ENCODE assay signal across 8 cellular contexts in genomic region chrX:23742693-23743622, GRCh38. TPM values are rescaled to one million over a fixed set of nuclear protein-coding genes. Genes with fewer than 3 reads are reported as not detected.
DNase-seq lines count a peak whose midpoint lies in the region; ATAC-seq and TF ChIP-seq lines count a peak whose summit lies in the region.

Gene ACOT9 (minus strand): TSS chrX:23743276. CDS start chrX:23743144, 132 bp downstream.

- H3K4me1 Mint-ChIP-seq in endothelial cell (ENCODE audit: unreplicated experiment) (peaks cover 20% of the 10 kb centered on the region), mesothelial cell of epicardium (peaks cover 2% of the 10 kb centered on the region)

- peak; percentile 43 for DNase-seq in GM19240 (ENCODE audit: insufficient read length, low spot score)
- peak; percentile 73 for DNase-seq in NT2/D1 (ENCODE audit: low read depth, low spot score)
- peak; percentile 27 for DNase-seq in activated CD8-positive, alpha-beta memory T cell treated with anti-CD3 and anti-CD28 coated beads, Interleukin-2, amount 50 U/mL, for 24 hours (ENCODE audit: extremely low read depth)
- peak; percentile 76 for DNase-seq in endothelial cell (ENCODE audit: low spot score)
- DNase-seq in mesothelial cell of epicardium (ENCODE audit: low spot score in 2 of 2, unreplicated experiment in 2 of 2): peak; percentile 72 to 82
- peak; percentile 28 to 38 for DNase-seq in stimulated activated CD8-positive, alpha-beta memory T cell treated with anti-CD3 and anti-CD28 coated beads, Interleukin-15, amount 100 ng/mL, for 4 hours (ENCODE audit: low read depth in 2 of 2)

- H3K36me3 Mint-ChIP-seq in endothelial cell (ENCODE audit: low read depth, unreplicated experiment) (peaks cover 5% of the 10 kb centered on the region), mesothelial cell of epicardium (no peaks in the 10 kb centered on the region)

- no peaks in the 10 kb centered on the region for H3K27me3 ChIP-seq in NT2/D1 (ENCODE audit: insufficient read depth, insufficient read length)

- H3K4me3 ChIP-seq in NT2/D1 (ENCODE audit: insufficient read length, low read depth): peak within 1 kb of the TSS; percentile 84

- peaks cover 9% of the 10 kb centered on the region for H3K36me3 ChIP-seq in NT2/D1 (ENCODE audit: insufficient read depth, insufficient read length, low read length)

- peak within 1 kb of the TSS; percentile 86 for H3K27ac ChIP-seq in C4-2B

- H3K9ac ChIP-seq in NT2/D1 (ENCODE audit: insufficient read length, low read depth): peak within 1 kb of the TSS; percentile 88

- TF ChIP-seq CTCF in C4-2B (conservative IDR thresholded peaks at IDR 0.05) (no peak), endothelial cell (IDR thresholded peaks at IDR 0.05; ENCODE audit: unreplicated experiment) (no peak), mesothelial cell of epicardium (IDR thresholded peaks at IDR 0.05; ENCODE audit: unreplicated experiment) (no peak)

- ATAC-seq in HG03457 (IDR thresholded peaks at IDR 0.05; ENCODE audit: unreplicated experiment): peak; percentile 88

- H3K9me3 ChIP-seq in NT2/D1 (ENCODE audit: insufficient read depth, low read length): no peaks in the 10 kb centered on the region

- peak within 1 kb of the TSS; percentile 95 for H3K27ac Mint-ChIP-seq in endothelial cell (ENCODE audit: unreplicated experiment)
- peak within 1 kb of the TSS; percentile 97 for H3K27ac Mint-ChIP-seq in mesothelial cell of epicardium

- peaks cover 11% of the 10 kb centered on the region for H3K27me3 Mint-ChIP-seq in endothelial cell (ENCODE audit: unreplicated experiment)
- H3K27me3 Mint-ChIP-seq in mesothelial cell of epicardium (ENCODE audit: low read depth): no peaks in the 10 kb centered on the region

- no peaks in the 10 kb centered on the region for H3K9me3 Mint-ChIP-seq in endothelial cell (ENCODE audit: unreplicated experiment)
- no peaks in the 10 kb centered on the region for H3K9me3 Mint-ChIP-seq in mesothelial cell of epicardium

- peaks cover 2% of the 10 kb centered on the region for H3K4me1 ChIP-seq in NT2/D1 (ENCODE audit: insufficient read depth, insufficient read length)

- H3K4me3 Mint-ChIP-seq in endothelial cell (ENCODE audit: unreplicated experiment) (peak within 1 kb of the TSS; percentile 96), mesothelial cell of epicardium (peak within 1 kb of the TSS; percentile 79)

RNA-seq across cellular contexts. Expression of gene ACOT9, which starts in this region (rescaled TPM):
- total RNA-seq in endothelial cell (ENCODE audit: unreplicated experiment): 99.1 TPM
- 29.0 to 32.7 TPM (median 32.5 TPM) in 3 replicates for total RNA-seq in mesothelial cell of epicardium

Comparison
In these comparisons a context has a peak if more than half of its experiments do, and no peak if none do; other contexts are left out.
1. Peak in every context shown above with its lines: DNase-seq, ATAC-seq, H3K4me3 ChIP-seq and H3K27ac ChIP-seq.
2. DNase-seq: peak in every context shown above with its lines; median percentile 77 in mesothelial cell of epicardium; 76 in endothelial cell; 73 in NT2/D1; 43 in GM19240; 33 in stimulated activated CD8-positive, alpha-beta memory T cell treated with anti-CD3 and anti-CD28 coated beads, Interleukin-15, amount 100 ng/mL, for 4 hours; 27 in activated CD8-positive, alpha-beta memory T cell treated with anti-CD3 and anti-CD28 coated beads, Interleukin-2, amount 50 U/mL, for 24 hours.